Comparison of ENCODE assay signal across 8 cellular contexts in genomic region chr13:110713642-110713952, GRCh38. TPM values are rescaled to one million over a fixed set of nuclear protein-coding genes. Genes with fewer than 3 reads are reported as not detected.
DNase-seq lines count a peak whose midpoint lies in the region; ATAC-seq, FAIRE-seq and TF ChIP-seq lines count a peak whose summit lies in the region.

TSS of gene ING1 (plus strand) at chr13:110713700. CDS start at chr13:110714150, 450 bp downstream.

- peak within 1 kb of the TSS; percentile 99 for H3K4me3 ChIP-seq in right cardiac atrium (ENCODE audit: low read length)
- H3K4me3 ChIP-seq in skeletal muscle satellite cell (ENCODE audit: low read length) = peak within 1 kb of the TSS; percentile 100

- no peak within 1 kb of the TSS for H4K5ac ChIP-seq in H9 (ENCODE audit: insufficient read length, low read depth, low read length)

- ATAC-seq in right cardiac atrium (no peak), HG03521 (IDR thresholded peaks at IDR 0.05; ENCODE audit: unreplicated experiment) (no peak), GM18498 (IDR thresholded peaks at IDR 0.05; ENCODE audit: unreplicated experiment) (no peak)

- peaks cover 24% of the 10 kb centered on the region; the same call in 1 of the 2 replicates for H3K79me2 ChIP-seq in H9 (ENCODE audit: insufficient read depth, low read length)

- peaks cover 0 to 3% (median 0%) of the 10 kb centered on the region in 3 experiments; a peak in 1 of 7 replicates for H3K36me3 Mint-ChIP-seq in H9 (ENCODE audit: insufficient read depth in 1 of 3, low read depth in 3 of 3)

- H2BK120ac ChIP-seq in H9 (ENCODE audit: low read depth, low read length, poor library complexity, severe bottlenecking) = peak within 1 kb of the TSS; percentile 90

- H4K8ac ChIP-seq in H9 (replicated peaks; ENCODE audit: insufficient read length, low read depth, low read length) = no peak within 1 kb of the TSS

- H2BK20ac ChIP-seq in H9 (ENCODE audit: low read depth, low read length, poor library complexity, severe bottlenecking) = no peak within 1 kb of the TSS

- peak within 1 kb of the TSS; percentile 97 for H3K14ac ChIP-seq in H9 (ENCODE audit: insufficient read depth, low read length)

- H3K23ac ChIP-seq in H9 (ENCODE audit: insufficient read length, low read depth, low read length) = no peak within 1 kb of the TSS

- peaks cover 21 to 23% of the 10 kb centered on the region in 2 experiments for H3K4me1 Mint-ChIP-seq in H9

- intact Hi-C loops in right cardiac atrium (cut with DNase I) = loop anchor here in 1 of 4 donors (10.0 kb wide), 1 partner anchor 101 kb away; no protein-coding TSS in a partner anchor

- no CpG with 5 or more reads among the region's 45 CpGs for WGBS in H9 (ENCODE audit: extremely low coverage, insufficient read length, low lambda C conversion rate)
- WGBS in right cardiac atrium = under 1% methylated on average over 45 of the region's 45 CpGs

- peaks cover 4% of the 10 kb centered on the region for H3K23me2 ChIP-seq in H9 (ENCODE audit: insufficient read length, low read depth, low read length, poor library complexity, severe bottlenecking)

- no peaks in the 10 kb centered on the region for H3K36me3 ChIP-seq in skeletal muscle satellite cell (ENCODE audit: insufficient read depth, low read length)

- TF ChIP-seq CTCF in H9 (conservative IDR thresholded peaks at IDR 0.05) (no peak), VCaP (conservative IDR thresholded peaks at IDR 0.05) (no peak)

- H3K9me3 ChIP-seq in H9 (ENCODE audit: control insufficient read depth, low read depth, low read length) (no peaks in the 10 kb centered on the region), right cardiac atrium (ENCODE audit: control insufficient read depth, low read length) (no peaks in the 10 kb centered on the region), skeletal muscle satellite cell (replicated peaks; ENCODE audit: low read length) (no peaks in the 10 kb centered on the region)

- DNase-seq in H9 = no peak
- no peak for DNase-seq in right cardiac atrium
- no peak for DNase-seq in GM12892 (ENCODE audit: insufficient read length)
- DNase-seq in activated CD8-positive, alpha-beta memory T cell treated with anti-CD3 and anti-CD28 coated beads for 24 hours = no peak

- peaks cover 0 to 2% of the 10 kb centered on the region in 2 experiments; a peak in 2 of 5 replicates for H3K9me3 Mint-ChIP-seq in H9

- peak within 1 kb of the TSS; percentile 86 to 99 (median 93); a peak in 6 of 7 replicates for H3K27ac Mint-ChIP-seq in H9

- no peaks in the 10 kb centered on the region for H3K79me1 ChIP-seq in H9 (ENCODE audit: insufficient read depth, low read depth, low read length, poor library complexity, severe bottlenecking)

- H3K56ac ChIP-seq in H9 (ENCODE audit: insufficient read length, low read depth, low read length) = no peak within 1 kb of the TSS

- peak within 1 kb of the TSS; percentile 65 for H3K27ac ChIP-seq in H9 (ENCODE audit: insufficient read length, low read depth, low read length)
- H3K27ac ChIP-seq in VCaP = peak within 1 kb of the TSS; percentile 100
- H3K27ac ChIP-seq in right cardiac atrium (ENCODE audit: low read length) = peak within 1 kb of the TSS; percentile 100

- H2BK12ac ChIP-seq in H9 (ENCODE audit: insufficient read length, low read depth, low read length) = no peak within 1 kb of the TSS

- H4K91ac ChIP-seq in H9 (ENCODE audit: insufficient read length, low read depth, low read length) = no peak within 1 kb of the TSS

- H3K27me3 ChIP-seq in H9 (ENCODE audit: insufficient read depth, low read length) = no peaks in the 10 kb centered on the region
- H3K27me3 ChIP-seq in right cardiac atrium (ENCODE audit: control insufficient read depth, insufficient read depth) = no peaks in the 10 kb centered on the region
- H3K27me3 ChIP-seq in skeletal muscle satellite cell (ENCODE audit: control insufficient read depth, insufficient read depth, low read length) = no peaks in the 10 kb centered on the region

- no peak within 1 kb of the TSS for H2BK15ac ChIP-seq in H9 (ENCODE audit: low read depth, low read length)

- no peak within 1 kb of the TSS; the same call in 1 of the 2 replicates for H3K4ac ChIP-seq in H9 (ENCODE audit: low read depth, low read length)

- no peak within 1 kb of the TSS for H3T11ph ChIP-seq in H9 (ENCODE audit: low read length)

- no peaks in the 10 kb centered on the region; the same call in 1 of the 2 replicates for H3K27me3 Mint-ChIP-seq in H9 (ENCODE audit: low read depth)

- peak within 1 kb of the TSS; percentile 96 for H3K18ac ChIP-seq in H9 (ENCODE audit: insufficient read length, low read depth, low read length)

- no peak within 1 kb of the TSS for H2BK5ac ChIP-seq in H9 (ENCODE audit: insufficient read length, low read length)

- H3K4me2 ChIP-seq in H9 (ENCODE audit: insufficient read depth, insufficient read length, low read length) (peak within 1 kb of the TSS; percentile 68), skeletal muscle satellite cell (ENCODE audit: low read length) (peak within 1 kb of the TSS; percentile 100)

- TF ChIP-seq POLR2A in GM12892 (IDR thresholded peaks at IDR 0.05; ENCODE audit: low read depth, low read length) = no peak

- FAIRE-seq in GM12892 (lab: Jason Lieb, UNC) = no peak

- peak within 1 kb of the TSS; percentile 95 to 97 for H3K4me3 Mint-ChIP-seq in H9

- H4K20me1 ChIP-seq in H9 (ENCODE audit: control insufficient read depth, insufficient read depth, insufficient read length) = no peaks in the 10 kb centered on the region

- H2AK5ac ChIP-seq in H9 (ENCODE audit: insufficient read length, low read length) = no peak within 1 kb of the TSS

- no peak within 1 kb of the TSS for H2AFZ ChIP-seq in H9 (ENCODE audit: low read length)

- H3K4me1 ChIP-seq in H9 (ENCODE audit: insufficient read depth, low read length) = no peaks in the 10 kb centered on the region
- H3K4me1 ChIP-seq in right cardiac atrium (ENCODE audit: control insufficient read depth, insufficient read depth, low read length) = peaks cover 3% of the 10 kb centered on the region
- peaks cover 16% of the 10 kb centered on the region for H3K4me1 ChIP-seq in skeletal muscle satellite cell (ENCODE audit: control insufficient read depth, insufficient read depth, low read length)

- H3K9ac ChIP-seq in H9 (ENCODE audit: extremely low read depth, insufficient read length, low read length) (peak within 1 kb of the TSS; percentile 91), skeletal muscle satellite cell (ENCODE audit: low read depth, low read length) (peak within 1 kb of the TSS; percentile 100)

RNA-seq across cellular contexts. Expression of gene ING1, which starts in this region (rescaled TPM):
- 17.3 and 18.7 TPM in 2 replicates for total RNA-seq in H9 (2021)
- 1 to 10 TPM; 6.2 to 8.7 (median 7.7) TPM for total RNA-seq in right cardiac atrium
- 6.6 TPM for polyA plus RNA-seq in right cardiac atrium
- total RNA-seq in skeletal muscle satellite cell (2012; rRNA removed) = 8.1 and 9.8 TPM in 2 replicates
- 14.6 TPM for polyA plus RNA-seq in GM12892 (2012; ENCODE audit: missing spikeins)
